Comparison of ENCODE assay signal across 20 cellular contexts in genomic region chr5:140497897-140498296, GRCh38. TPM values are rescaled to one million over a fixed set of nuclear protein-coding genes. Genes with fewer than 3 reads are reported as not detected.
DNase-seq lines count a peak whose midpoint lies in the region; ATAC-seq and TF ChIP-seq lines count a peak whose summit lies in the region.
"Had no signal": no experiment of that assay in that cellular context is flagged by ENCODE, and none has a peak within 500 bp of the region (broad histone marks: within the 10 kb centered on the region; RNA-seq: fewer than 3 reads in every experiment).

No MANE protein-coding gene starts in this region.

- peaks cover 0 to 51% (median 10%) of the 10 kb centered on the region in 3 donors for H3K36me3 Mint-ChIP-seq in CD8-positive, alpha-beta memory T cell

- peak overlapping the region in 5 of 8 donors; percentile 21 to 82 (median 73) for H3K27ac Mint-ChIP-seq in CD8-positive, alpha-beta memory T cell
- H3K27ac Mint-ChIP-seq: HFFc6 had no signal

- no peak for DNase-seq in CD8-positive, alpha-beta memory T cell
- DNase-seq in fibroblast of the aortic adventitia (ENCODE audit: low read depth) (peak; percentile 5), lung microvascular endothelial cell (ENCODE audit: low read depth in 2 of 2) (peak; percentile 8 to 29)
- DNase-seq in central memory CD4-positive, alpha-beta T cell = no peak
- DNase-seq in activated CD4-positive, alpha-beta T cell treated with anti-CD3 and anti-CD28 coated beads for 48 hours = no peak
- DNase-seq: activated CD4-positive, alpha-beta T cell treated with anti-CD3 and anti-CD28 coated beads, Interleukin-2, amount 50 U/mL, for 1 hour; activated CD8-positive, alpha-beta memory T cell treated with anti-CD3 and anti-CD28 coated beads, Interleukin-2, amount 50 U/mL, for 48 hours; activated gamma-delta T cell; colonic mucosa; COR-L47; HFFc6; left ventricle myocardium inferior; NCI-H146; NCI-H446; uterus had no signal

- no peak overlapping the region for H3K4me3 ChIP-seq in CD8-positive, alpha-beta memory T cell (ENCODE audit: low read length)
- H3K4me3 ChIP-seq in HEK293 (ENCODE audit: low read depth, low read length) (no peak overlapping the region), fibroblast of the aortic adventitia (ENCODE audit: low read depth, low read length) (no peak overlapping the region)
- H3K4me3 ChIP-seq: colonic mucosa, left ventricle myocardium inferior, uterus had no signal

- POLR2A ChIA-PET in CD8-positive, alpha-beta memory T cell (lab: Charles Lee) = no interaction called here
- POLR2A ChIA-PET in HEK293 (lab: Yijun Ruan, JAX) = no interaction called here

- H3K4me1 ChIP-seq in CD8-positive, alpha-beta memory T cell (ENCODE audit: insufficient read depth, low read length) = no peaks in the 10 kb centered on the region
- H3K4me1 ChIP-seq in HEK293 (ENCODE audit: control insufficient read depth, insufficient read depth, low read length) = no peaks in the 10 kb centered on the region
- H3K4me1 ChIP-seq: colonic mucosa, left ventricle myocardium inferior, uterus had no signal

- CTCF ChIA-PET in CD8-positive, alpha-beta memory T cell (lab: Charles Lee) = no interaction called here
- CTCF ChIA-PET in HEK293 (lab: Yijun Ruan, JAX) = no interaction called here

- H3K9me3 ChIP-seq in CD8-positive, alpha-beta memory T cell (ENCODE audit: low read length) = no peaks in the 10 kb centered on the region
- no peaks in the 10 kb centered on the region for H3K9me3 ChIP-seq in HEK293 (ENCODE audit: control insufficient read depth, insufficient read depth, low read depth, low read length)
- H3K9me3 ChIP-seq: colonic mucosa, left ventricle myocardium inferior, uterus had no signal

- peaks cover 16 to 23% (median 17%) of the 10 kb centered on the region in 3 donors for H3K4me1 Mint-ChIP-seq in CD8-positive, alpha-beta memory T cell

- H3K36me3 ChIP-seq in CD8-positive, alpha-beta memory T cell (ENCODE audit: insufficient read depth, low read length) = peaks cover 4% of the 10 kb centered on the region
- H3K36me3 ChIP-seq in HEK293 (ENCODE audit: control insufficient read depth in 2 of 2, insufficient read depth in 1 of 2, low read length in 2 of 2) = peaks cover 23 to 44% of the 10 kb centered on the region in 2 experiments
- H3K36me3 ChIP-seq: colonic mucosa, uterus had no signal

- H3K27me3 Mint-ChIP-seq in CD8-positive, alpha-beta memory T cell = no peaks in the 10 kb centered on the region

- H3K27me3 ChIP-seq in CD8-positive, alpha-beta memory T cell (ENCODE audit: insufficient read depth, low read length, poor library complexity, severe bottlenecking) = no peaks in the 10 kb centered on the region
- H3K27me3 ChIP-seq: colonic mucosa, uterus had no signal

- no peaks in the 10 kb centered on the region for H3K9me3 Mint-ChIP-seq in CD8-positive, alpha-beta memory T cell
- H3K9me3 Mint-ChIP-seq: HFFc6 had no signal

- no peak overlapping the region for H3K4me3 Mint-ChIP-seq in CD8-positive, alpha-beta memory T cell
- H3K4me3 Mint-ChIP-seq: HFFc6 had no signal

- no peak overlapping the region for H3K27ac ChIP-seq in CD8-positive, alpha-beta memory T cell (ENCODE audit: low read depth, low read length)
- H3K27ac ChIP-seq in HEK293 (ENCODE audit: extremely low read depth, low read depth, low read length) = no peak overlapping the region
- H3K27ac ChIP-seq: colonic mucosa, left ventricle myocardium inferior, RWPE1, uterus had no signal

- ATAC-seq in GM19467 (IDR thresholded peaks at IDR 0.05; ENCODE audit: unreplicated experiment) = no peak
- no peak for ATAC-seq in GM21723 (IDR thresholded peaks at IDR 0.05; ENCODE audit: unreplicated experiment)

- TF ChIP-seq CTCF in HEK293 (tag by site-specific recombination; IDR thresholded peaks at IDR 0.05) (no peak), fibroblast of the aortic adventitia (IDR thresholded peaks at IDR 0.05; ENCODE audit: insufficient read depth, low read length) (no peak)

TF ChIP-seq in HEK293, 187 proteins besides CTCF, POLR2A, EP300 and RAD21:
- TF ChIP-seq ZFP37 (tag by site-specific recombination; IDR thresholded peaks at IDR 0.05) = no peak
- TF ChIP-seq ZSCAN4 (tag by site-specific recombination; IDR thresholded peaks at IDR 0.05) = peak; percentile 36; the same call in 1 of the 2 replicates

RNA-seq across cellular contexts. Expression of gene EIF4EBP3, which starts 49.6 kb away (rescaled TPM):
- total RNA-seq in CD8-positive, alpha-beta memory T cell = 10 to 100 TPM; 11.1 to 11.9 TPM
- 22.2 TPM for polyA plus RNA-seq in CD8-positive, alpha-beta memory T cell
- 0.74 and 4.7 TPM in 2 replicates for total RNA-seq in fibroblast of the aortic adventitia (ENCODE audit: low replicate concordance)
- 0.87 and 1.2 TPM in 2 replicates for total RNA-seq in lung microvascular endothelial cell
- total RNA-seq: myocyte had no signal

RNA-seq across cellular contexts. Expression of gene SRA1, which starts 59.4 kb away (rescaled TPM):
- total RNA-seq in CD8-positive, alpha-beta memory T cell = 10 to 100 TPM; 59.6 to 60.7 TPM
- polyA plus RNA-seq in CD8-positive, alpha-beta memory T cell = 36.1 TPM
- total RNA-seq in fibroblast of the aortic adventitia (ENCODE audit: low replicate concordance) (29.3 and 29.6 TPM in 2 replicates), lung microvascular endothelial cell (16.3 and 20.6 TPM in 2 replicates)

Comparison
In these comparisons a context has a peak if more than half of its experiments do, and no peak if none do; other contexts are left out.
1. DNase-seq: peak in fibroblast of the aortic adventitia (single experiment) and lung microvascular endothelial cell (2 of 2); none in CD8-positive, alpha-beta memory T cell (0 of 5), central memory CD4-positive, alpha-beta T cell (single experiment) and activated CD4-positive, alpha-beta T cell treated with anti-CD3 and anti-CD28 coated beads for 48 hours (single experiment).